ENCODE assay signal across 27 cellular contexts in genomic region chr12:5554711-5555110, GRCh38.
DNase-seq lines count a peak whose midpoint lies in the region; ATAC-seq and TF ChIP-seq lines count a peak whose summit lies in the region.
"Had no signal": no experiment of that assay in that cellular context is flagged by ENCODE, and none has a peak within 500 bp of the region (broad histone marks: within the 10 kb centered on the region; RNA-seq: fewer than 3 reads in every experiment).

No MANE protein-coding gene starts in this region.

- H3K36me3 ChIP-seq in brain microvascular endothelial cell (replicated peaks) = no peaks in the 10 kb centered on the region
- H3K36me3 ChIP-seq: cardiac muscle cell, gastrocnemius medialis, right lobe of liver, uterus had no signal

- no peak for ATAC-seq in HG03039 (IDR thresholded peaks at IDR 0.05; ENCODE audit: unreplicated experiment)
- ATAC-seq: activated CD8-positive, alpha-beta memory T cell treated with anti-CD3 and anti-CD28 coated beads, Interleukin-2, amount 10 ng/mL, durations not matched to agents 7 days and 5 days; gastrocnemius medialis; HCT116; HepG2; naive thymus-derived CD4-positive, alpha-beta T cell; right lobe of liver had no signal

- TF ChIP-seq CTCF in AG10803 (conservative IDR thresholded peaks at IDR 0.05; ENCODE audit: low read length) (no peak), brain microvascular endothelial cell (IDR thresholded peaks at IDR 0.05; ENCODE audit: low read depth, low read length, missing control alignments) (no peak), RWPE1 (conservative IDR thresholded peaks at IDR 0.05; ENCODE audit: low read depth) (no peak)

- TF ChIP-seq POLR2A in erythroblast (IDR thresholded peaks at IDR 0.05; ENCODE audit: low read length) = no peak

- in situ Hi-C loops in brain microvascular endothelial cell (cut with HindIII; ENCODE audit: low pct_ligation_motif_present, low sequenced_read_pairs) = no loop called here

- peak; percentile 93 for DNase-seq in AG10803 (ENCODE audit: low read depth)
- DNase-seq in HS-5 (ENCODE audit: low read depth) = peak; percentile 36
- peak; percentile 16 for DNase-seq in brain microvascular endothelial cell
- peak; percentile 32 for DNase-seq in non-pigmented ciliary epithelial cell (ENCODE audit: low read depth)
- DNase-seq in erythroblast (lab: John Stamatoyannopoulos, UW) = no peak
- no peak for DNase-seq in activated CD8-positive, alpha-beta memory T cell treated with anti-CD3 and anti-CD28 coated beads, Interleukin-2, amount 50 U/mL, for 4 hours
- no peak for DNase-seq in RWPE1 (ENCODE audit: low spot score)
- DNase-seq: ACHN; activated CD4-positive, alpha-beta T cell treated with anti-CD3 and anti-CD28 coated beads for 48 hours; activated CD8-positive, alpha-beta memory T cell treated with anti-CD3 and anti-CD28 coated beads, Interleukin-2, amount 10 ng/mL, durations not matched to agents 7 days and 5 days; CD8-positive, alpha-beta memory T cell; gastrocnemius medialis; kidney glomerular epithelial cell; naive thymus-derived CD4-positive, alpha-beta T cell; NCI-H146; NCI-H2171 treated with DMSO at 0.1 percent for 48 hours; NCI-H748 treated with DMSO at 0.1 percent for 48 hours; right lobe of liver; SHP77; substantia nigra; T-helper 1 cell; uterus had no signal

- CTCF ChIA-PET in RWPE1 (lab: Yijun Ruan, JAX) = no interaction called here

- no peaks in the 10 kb centered on the region for H3K27me3 ChIP-seq in brain microvascular endothelial cell (replicated peaks)
- H3K27me3 ChIP-seq: cardiac muscle cell, gastrocnemius medialis, right lobe of liver, uterus had no signal

- POLR2A ChIA-PET in RWPE1 (lab: Yijun Ruan, JAX; ENCODE audit: low non-redundant PET) = no interaction called here

- H3K27ac ChIP-seq in brain microvascular endothelial cell (no peak overlapping the region), RWPE1 (no peak overlapping the region)
- H3K27ac ChIP-seq: cardiac muscle cell, gastrocnemius medialis, parathyroid adenoma, right lobe of liver, uterus had no signal

- no peak overlapping the region for H3K4me3 ChIP-seq in AG10803 (ENCODE audit: low read length)
- no peak overlapping the region for H3K4me3 ChIP-seq in brain microvascular endothelial cell (ENCODE audit: low read depth, low read length)
- H3K4me3 ChIP-seq: cardiac muscle cell, gastrocnemius medialis, right lobe of liver, uterus had no signal

Comparison
In these comparisons a context has a peak if more than half of its experiments do, and no peak if none do; other contexts are left out.
1. DNase-seq: peak in AG10803 (single experiment), HS-5 (single experiment), brain microvascular endothelial cell (single experiment) and non-pigmented ciliary epithelial cell (single experiment); none in erythroblast (0 of 2), activated CD8-positive, alpha-beta memory T cell treated with anti-CD3 and anti-CD28 coated beads, Interleukin-2, amount 50 U/mL, for 4 hours (single experiment) and RWPE1 (single experiment).